In genomic region chr16:64312292-64312691, GRCh38 we compare ENCODE assay signal across 18 cellular contexts.
"Had no signal": no experiment of that assay in that cellular context is flagged by ENCODE, and none has a peak within 500 bp of the region (broad histone marks: within the 10 kb centered on the region; RNA-seq: fewer than 3 reads in every experiment).

No MANE protein-coding gene starts in this region.

- H3K27me3 ChIP-seq: MG63, SJSA1 had no signal

- FAIRE-seq: RCC 7860 had no signal

- DNase-seq: KBM-7, MG63, NCI-H1092, NCI-H1105 treated with DMSO at 0.1 percent for 48 hours, NCI-H1436, NCI-H187, NCI-H2029, NCI-H2171 treated with DMSO at 0.1 percent for 48 hours, NCI-H446 treated with DMSO at 0.1 percent for 48 hours, NCI-H510A treated with DMSO at 0.1 percent for 48 hours, NCI-H526, NCI-H82, Right ventricle myocardium superior, RPMI8226, SIG-M5 had no signal

- H3K36me3 ChIP-seq: MG63, SJSA1 had no signal

- H3K4me3 ChIP-seq: MG63, SJSA1, SK-N-MC had no signal

- H3K9me3 ChIP-seq: MG63, SJSA1 had no signal

- H3K4me1 ChIP-seq: SJSA1 had no signal

- H3K27ac ChIP-seq: SJSA1, SK-N-MC had no signal
